2 cellular contexts compared by ENCODE assay signal in genomic region chr3:191238321-191238817, GRCh38.
TF ChIP-seq lines count a peak whose summit lies in the region.

No MANE protein-coding gene starts in this region.

TF ChIP-seq in SK-N-SH, 30 proteins besides CTCF, POLR2A, EP300 and RAD21 (continued from another document):
- no peak for TF ChIP-seq TCF12 (IDR thresholded peaks at IDR 0.05)
- no peak for TF ChIP-seq NRF1 (IDR thresholded peaks at IDR 0.05; ENCODE audit: low read depth, low read length)

TF ChIP-seq in SK-N-SH treated with all-trans-retinoic acid at 6 μM for 48 hours, 23 proteins besides CTCF, POLR2A, EP300 and RAD21 (continued from another document):
- TF ChIP-seq CREB5 (CRISPR knock-in tag; IDR thresholded peaks at IDR 0.05; ENCODE audit: low read depth): no peak
- TF ChIP-seq ZNF8 (CRISPR knock-in tag; IDR thresholded peaks at IDR 0.05): no peak
- no peak for TF ChIP-seq TOX (CRISPR knock-in tag; IDR thresholded peaks at IDR 0.05; ENCODE audit: borderline replicate concordance)
